ENCODE assay signal across 8 cellular contexts in the genomic region with DNA sequence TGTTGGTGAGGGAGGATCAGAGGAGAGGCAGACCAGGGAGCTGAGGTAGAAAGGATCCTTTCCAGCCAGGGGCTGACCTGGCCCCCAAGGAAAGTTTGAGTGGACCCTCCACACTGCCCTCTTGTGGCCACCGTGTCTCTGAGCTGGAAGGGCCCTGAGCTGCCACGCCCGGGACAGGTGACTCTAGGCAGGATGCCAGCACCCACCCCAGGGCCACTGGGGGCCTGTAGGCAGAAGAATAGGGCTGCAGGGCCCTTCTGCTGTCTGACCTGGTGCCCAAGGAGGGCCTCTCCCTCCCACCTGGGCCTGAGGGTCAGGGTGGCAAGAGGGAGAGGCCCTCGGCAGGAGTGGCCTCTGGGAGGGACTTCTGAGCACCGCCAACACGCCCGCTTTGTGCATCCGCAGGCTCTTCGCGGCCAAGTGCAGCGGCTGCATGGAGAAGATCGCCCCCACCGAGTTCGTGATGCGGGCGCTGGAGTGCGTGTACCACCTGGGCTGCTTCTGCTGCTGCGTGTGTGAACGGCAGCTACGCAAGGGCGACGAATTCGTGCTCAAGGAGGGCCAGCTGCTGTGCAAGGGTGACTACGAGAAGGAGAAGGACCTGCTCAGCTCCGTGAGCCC.
A peak's percentile ranks its signal among the peaks of the same experiment; 100 is the strongest.
DNase-seq lines count a peak whose midpoint lies in the region; ATAC-seq and TF ChIP-seq lines count a peak whose summit lies in the region.

No MANE protein-coding gene starts in this region.

- no peak for ATAC-seq in GM18519 (IDR thresholded peaks at IDR 0.05; ENCODE audit: low FRiP score, unreplicated experiment)

- no peaks in the 10 kb centered on the region for H3K4me1 ChIP-seq in neural progenitor cell

- H3K9me3 ChIP-seq in neural progenitor cell (ENCODE audit: low read depth): no peaks in the 10 kb centered on the region

- H3K36me3 ChIP-seq in neural progenitor cell: no peaks in the 10 kb centered on the region

- no peak overlapping the region for H3K4me3 ChIP-seq in neural progenitor cell

- peaks cover 78% of the 10 kb centered on the region for H3K27me3 ChIP-seq in neural progenitor cell

- H3K36me3 Mint-ChIP-seq in endothelial cell (ENCODE audit: low read depth, unreplicated experiment) (no peaks in the 10 kb centered on the region), neural progenitor cell (no peaks in the 10 kb centered on the region)

- peaks cover 36% of the 10 kb centered on the region for H4K20me1 ChIP-seq in neural progenitor cell (ENCODE audit: low read depth)

- DNase-seq in D341Med (ENCODE audit: low spot score) (peak; percentile 84), endothelial cell (ENCODE audit: low spot score) (peak; percentile 80), neural progenitor cell (ENCODE audit: low spot score) (peak; percentile 78), cortex of kidney (lab: John Stamatoyannopoulos, UW) (no peak), globus pallidus (ENCODE audit: low spot score) (no peak)
- DNase-seq in activated CD4-positive, alpha-beta T cell treated with anti-CD3 and anti-CD28 coated beads, Interleukin-2, amount 50 U/mL, for 48 hours: peak; percentile 73 to 75

- no peak overlapping the region for H2AFZ ChIP-seq in neural progenitor cell (replicated peaks)

- TF ChIP-seq CTCF in LNCAP (IDR thresholded peaks at IDR 0.05): peak; percentile 90
- TF ChIP-seq CTCF in endothelial cell (IDR thresholded peaks at IDR 0.05; ENCODE audit: unreplicated experiment): peak; percentile 68
- TF ChIP-seq CTCF in neural progenitor cell (IDR thresholded peaks at IDR 0.05): peak; percentile 78

- H3K4me3 Mint-ChIP-seq in endothelial cell (ENCODE audit: unreplicated experiment) (no peak overlapping the region), neural progenitor cell (no peak overlapping the region)

- no peak overlapping the region for H3K27ac ChIP-seq in neural progenitor cell

- H3K79me2 ChIP-seq in neural progenitor cell (ENCODE audit: low read depth): no peaks in the 10 kb centered on the region

- H3K4me1 Mint-ChIP-seq in endothelial cell (ENCODE audit: unreplicated experiment) (no peaks in the 10 kb centered on the region), neural progenitor cell (peaks cover 25% of the 10 kb centered on the region)

- H3F3A ChIP-seq in neural progenitor cell (ENCODE audit: low read depth): no peaks in the 10 kb centered on the region

- H3K4me2 ChIP-seq in neural progenitor cell: no peak overlapping the region

- H3K27ac Mint-ChIP-seq in endothelial cell (ENCODE audit: unreplicated experiment): no peak overlapping the region
- H3K27ac Mint-ChIP-seq in neural progenitor cell: no peak overlapping the region

- H3K9ac ChIP-seq in neural progenitor cell: no peak overlapping the region

- H3K27me3 Mint-ChIP-seq in endothelial cell (ENCODE audit: unreplicated experiment) (peaks cover 19% of the 10 kb centered on the region), neural progenitor cell (ENCODE audit: insufficient read depth, low read depth) (peaks cover 24% of the 10 kb centered on the region)

- H3K9me3 Mint-ChIP-seq in endothelial cell (ENCODE audit: unreplicated experiment): no peaks in the 10 kb centered on the region
- H3K9me3 Mint-ChIP-seq in neural progenitor cell: no peaks in the 10 kb centered on the region

Comparison
In these comparisons a context has a peak if more than half of its experiments do, and no peak if none do; other contexts are left out.
1. DNase-seq: peak in D341Med (single experiment), activated CD4-positive, alpha-beta T cell treated with anti-CD3 and anti-CD28 coated beads, Interleukin-2, amount 50 U/mL, for 48 hours (2 of 2), endothelial cell (single experiment) and neural progenitor cell (single experiment); none in cortex of kidney (single experiment) and globus pallidus (single experiment).
2. Peak in every context shown above with its lines, with median percentiles within 50 percentile points of each other: CTCF ChIP-seq.